ENCODE assay signal across 24 cellular contexts in the genomic region with DNA sequence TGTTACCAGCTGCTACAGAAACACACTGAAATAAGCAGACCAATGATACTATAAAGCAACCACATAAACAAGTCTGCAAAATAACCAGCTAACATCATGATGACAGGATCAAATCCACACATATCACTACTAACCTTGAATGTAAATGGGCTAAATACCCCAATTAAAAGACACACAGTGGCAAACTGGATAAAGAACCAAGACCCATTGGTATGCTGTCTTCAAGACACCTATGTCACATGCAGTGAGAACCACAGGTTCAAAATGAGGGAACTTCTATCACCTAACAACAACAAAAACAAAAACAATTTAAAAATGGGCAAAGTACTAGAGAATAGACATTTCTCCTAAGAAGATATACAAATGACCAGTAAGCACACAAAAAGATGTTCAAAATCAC.
"Had no signal": no experiment of that assay in that cellular context is flagged by ENCODE, and none has a peak within 500 bp of the region (broad histone marks: within the 10 kb centered on the region; RNA-seq: fewer than 3 reads in every experiment).

No MANE protein-coding gene starts in this region.

- H3K9me3 ChIP-seq: testis, thyroid gland had no signal

- H3K4me1 ChIP-seq: stomach, suprapubic skin, testis, thyroid gland, tibial artery, tibial nerve, transverse colon, upper lobe of left lung, upper lobe of right lung, uterus, vagina had no signal

- H3K27ac ChIP-seq: stomach, suprapubic skin, testis, thoracic aorta, thyroid gland, tibial artery, tibial nerve, transverse colon, upper lobe of left lung, upper lobe of right lung, uterus, vagina had no signal

- H3K36me3 ChIP-seq: thoracic aorta, thyroid gland, upper lobe of left lung, upper lobe of right lung, uterus had no signal

- H3K4me3 ChIP-seq: stomach, suprapubic skin, testis, thoracic aorta, thyroid gland, tibial artery, tibial nerve, transverse colon, upper lobe of left lung, upper lobe of right lung, uterus, vagina had no signal

- DNase-seq: stimulated activated CD4-positive, alpha-beta T cell treated with anti-CD3 and anti-CD28 coated beads, Interleukin-2, amount 100 ng/mL, for 48 hours; stimulated activated CD4-positive, alpha-beta T cell treated with anti-CD3 and anti-CD28 coated beads, Interleukin-4, amount 100 ng/mL, for 1 hour; stimulated activated CD4-positive, alpha-beta T cell treated with anti-CD3 and anti-CD28 coated beads, Interleukin-4, amount 100 ng/mL, for 24 hours; stimulated activated CD4-positive, alpha-beta T cell treated with anti-CD3 and anti-CD28 coated beads, Interleukin-4, amount 100 ng/mL, for 4 hours; stimulated activated CD8-positive, alpha-beta memory T cell treated with anti-CD3 and anti-CD28 coated beads, Interleukin-4, amount 100 ng/mL, for 48 hours; stimulated activated naive B cell treated with anti-CD40 and anti-IgM and Interleukin-4, amounts not matched to agents 10 μg/mL and 1 μg/mL and 100 μg/mL, for 72 hours; stimulated activated naive CD4-positive, alpha-beta T cell; stimulated activated naive CD4-positive, alpha-beta T cell treated with Interleukin-2 at 50 U/mL for 16 hours; stimulated activated naive CD8-positive, alpha-beta T cell treated with anti-CD3 and anti-CD28 coated beads, Interleukin-15, amount 100 ng/mL, for 72 hours; stimulated activated naive CD8-positive, alpha-beta T cell treated with anti-CD3 and anti-CD28 coated beads, Interleukin-15, Interleukin-2, amounts not matched to agents 100 U/mL and 50 U/mL, for 24 hours; stomach; substantia nigra; testis; thyroid gland; tibial artery; transverse colon; trophoblast cell; upper lobe of left lung; upper lobe of right lung; uterus had no signal
